In the genomic region with DNA sequence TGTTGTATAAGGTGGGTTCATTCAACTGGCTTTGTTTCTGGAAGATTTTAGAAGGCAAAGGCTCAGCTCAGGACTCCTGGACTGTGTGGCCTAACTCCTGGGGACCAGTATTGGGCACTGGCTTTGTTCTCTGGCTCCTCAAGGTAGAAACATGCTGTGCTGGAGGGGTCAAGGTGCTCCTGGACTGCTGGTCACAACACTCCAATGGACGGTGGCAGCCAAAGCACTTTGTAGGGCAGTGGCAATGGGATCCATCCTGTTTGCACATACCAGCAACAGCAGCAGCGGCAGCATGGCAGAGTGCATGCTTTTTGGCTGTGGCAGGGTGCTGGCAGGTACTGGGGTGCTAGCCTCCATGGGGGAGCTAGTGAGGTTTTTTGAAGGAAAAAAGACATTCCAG, we compare ENCODE assay signal across 26 cellular contexts.
"Had no signal": no experiment of that assay in that cellular context is flagged by ENCODE, and none has a peak within 500 bp of the region (broad histone marks: within the 10 kb centered on the region; RNA-seq: fewer than 3 reads in every experiment).

No MANE protein-coding gene starts in this region.

- H3K27me3 Mint-ChIP-seq: stimulated activated naive B cell treated with anti-CD40 and anti-IgM and Interleukin-4, amounts not matched to agents 10 μg/mL and 1 μg/mL and 100 μg/mL, for 72 hours; stimulated activated naive CD8-positive, alpha-beta T cell treated with anti-CD3 and anti-CD28 coated beads, Interleukin-15, Interleukin-2, amounts not matched to agents 100 ng/mL and 50 ng/mL, for 24 hours had no signal

- H3K36me3 ChIP-seq: neural progenitor cell, neutrophil, pancreas, prostate gland, right lobe of liver, sigmoid colon, stomach, thoracic aorta, thyroid gland, tibial nerve, upper lobe of left lung, vagina had no signal

- H3K36me3 Mint-ChIP-seq: neural progenitor cell; stimulated activated effector memory CD8-positive, alpha-beta T cell treated with anti-CD3 and anti-CD28 coated beads, Interleukin-12 subunit alpha, Interleukin-12 subunit beta, amount 100 ng/mL, for 72 hours; stimulated activated naive B cell treated with anti-CD40 and anti-IgM and Interleukin-4, amounts not matched to agents 10 μg/mL and 1 μg/mL and 100 μg/mL, for 72 hours had no signal

- H3K4me1 Mint-ChIP-seq: natural killer cell; nephron; stimulated activated effector memory CD8-positive, alpha-beta T cell treated with anti-CD3 and anti-CD28 coated beads, Interleukin-12 subunit alpha, Interleukin-12 subunit beta, amount 100 ng/mL, for 72 hours; stimulated activated naive B cell treated with anti-CD40 and anti-IgM and Interleukin-4, amounts not matched to agents 10 μg/mL and 1 μg/mL and 100 μg/mL, for 72 hours had no signal

- DNase-seq: natural killer cell; nucleus accumbens; pancreas; right cardiac atrium; sigmoid colon; small intestine; stimulated activated CD4-positive, alpha-beta T cell treated with anti-CD3 and anti-CD28 coated beads, Interleukin-15, amount 100 ng/mL, for 24 hours; stimulated activated CD4-positive, alpha-beta T cell treated with anti-CD3 and anti-CD28 coated beads, Interleukin-2, amount 100 ng/mL, for 24 hours; stimulated activated CD4-positive, alpha-beta T cell treated with anti-CD3 and anti-CD28 coated beads, Interleukin-2, amount 100 ng/mL, for 48 hours; stimulated activated CD4-positive, alpha-beta T cell treated with anti-CD3 and anti-CD28 coated beads, Interleukin-4, amount 100 ng/mL, for 24 hours; stimulated activated naive B cell treated with anti-CD40 and anti-IgM and Interleukin-4, amounts not matched to agents 10 μg/mL and 1 μg/mL and 100 μg/mL, for 72 hours; stimulated activated naive CD4-positive, alpha-beta T cell treated with Interleukin-2 at 50 U/mL for 16 hours; stomach; thyroid gland; trophoblast cell; upper lobe of left lung had no signal

- H3K4me1 ChIP-seq: neural progenitor cell, pancreas, prostate gland, right lobe of liver, sigmoid colon, stomach, thyroid gland, tibial nerve, upper lobe of left lung, vagina had no signal

- ATAC-seq: natural killer cell; pancreas; right cardiac atrium; right lobe of liver; stimulated activated effector memory CD8-positive, alpha-beta T cell treated with anti-CD3 and anti-CD28 coated beads, Interleukin-12 subunit alpha, Interleukin-12 subunit beta, amount 100 ng/mL, for 72 hours; stimulated activated naive B cell treated with anti-CD40 and anti-IgM and Interleukin-4, amounts not matched to agents 10 μg/mL and 1 μg/mL and 100 μg/mL, for 72 hours had no signal

- H3K27me3 ChIP-seq: neural progenitor cell, neutrophil, pancreas, right lobe of liver, sigmoid colon, stomach, thyroid gland, tibial nerve, upper lobe of left lung, vagina had no signal

- H3K4me3 Mint-ChIP-seq: natural killer cell; nephron; neural progenitor cell; stimulated activated effector memory CD8-positive, alpha-beta T cell treated with anti-CD3 and anti-CD28 coated beads, Interleukin-12 subunit alpha, Interleukin-12 subunit beta, amount 100 ng/mL, for 72 hours; stimulated activated naive B cell treated with anti-CD40 and anti-IgM and Interleukin-4, amounts not matched to agents 10 μg/mL and 1 μg/mL and 100 μg/mL, for 72 hours; stimulated activated naive CD8-positive, alpha-beta T cell treated with anti-CD3 and anti-CD28 coated beads, Interleukin-15, Interleukin-2, amounts not matched to agents 100 ng/mL and 50 ng/mL, for 24 hours had no signal

- H2AFZ ChIP-seq: neural progenitor cell had no signal

- H3K27ac Mint-ChIP-seq: natural killer cell; nephron; neural progenitor cell; stimulated activated effector memory CD8-positive, alpha-beta T cell treated with anti-CD3 and anti-CD28 coated beads, Interleukin-12 subunit alpha, Interleukin-12 subunit beta, amount 100 ng/mL, for 72 hours; stimulated activated naive B cell treated with anti-CD40 and anti-IgM and Interleukin-4, amounts not matched to agents 10 μg/mL and 1 μg/mL and 100 μg/mL, for 72 hours; stimulated activated naive CD8-positive, alpha-beta T cell treated with anti-CD3 and anti-CD28 coated beads, Interleukin-15, Interleukin-2, amounts not matched to agents 100 ng/mL and 50 ng/mL, for 24 hours had no signal

- H3K4me3 ChIP-seq: neural progenitor cell, pancreas, prostate gland, right lobe of liver, sigmoid colon, stomach, thoracic aorta, thyroid gland, tibial nerve, upper lobe of left lung, vagina had no signal

- H3K27ac ChIP-seq: neural progenitor cell, neutrophil, pancreas, prostate gland, right lobe of liver, sigmoid colon, stomach, thoracic aorta, thyroid gland, tibial nerve, upper lobe of left lung, vagina had no signal

- H3K9ac ChIP-seq: neural progenitor cell had no signal

- H3K4me2 ChIP-seq: neural progenitor cell had no signal

- H3K9me3 Mint-ChIP-seq: neural progenitor cell; stimulated activated effector memory CD8-positive, alpha-beta T cell treated with anti-CD3 and anti-CD28 coated beads, Interleukin-12 subunit alpha, Interleukin-12 subunit beta, amount 100 ng/mL, for 72 hours had no signal

- H3K9me3 ChIP-seq: neutrophil, pancreas, prostate gland, right lobe of liver, sigmoid colon, thoracic aorta, thyroid gland, upper lobe of left lung, vagina had no signal
